In genomic region chr16:24737391-24737871, GRCh38 we compare ENCODE assay signal across 10 cellular contexts. TPM values are rescaled to one million over a fixed set of nuclear protein-coding genes. Genes with fewer than 3 reads are reported as not detected.
DNase-seq lines count a peak whose midpoint lies in the region; ATAC-seq, FAIRE-seq and TF ChIP-seq lines count a peak whose summit lies in the region.
"Had no signal": no experiment of that assay in that cellular context is flagged by ENCODE, and none has a peak within 500 bp of the region (broad histone marks: within the 10 kb centered on the region; RNA-seq: fewer than 3 reads in every experiment).

No MANE protein-coding gene starts in this region.

- H3K36me3 ChIP-seq in IMR-90 (ENCODE audit: control insufficient read depth, insufficient read depth, low read length) (peaks cover 15% of the 10 kb centered on the region), astrocyte (ENCODE audit: insufficient read depth, low read length) (peaks cover 12% of the 10 kb centered on the region), keratinocyte (ENCODE audit: control insufficient read depth in 2 of 2, extremely low read depth in 1 of 2, insufficient read depth in 2 of 2, low read length in 2 of 2) (peaks cover 3 to 11% of the 10 kb centered on the region in 2 experiments), suprapubic skin (peaks cover 4% of the 10 kb centered on the region), WERI-Rb-1 (peaks cover 49% of the 10 kb centered on the region)

- no peak overlapping the region for H2BK20ac ChIP-seq in IMR-90 (ENCODE audit: low read depth, low read length)

- H3K79me2 ChIP-seq in astrocyte (ENCODE audit: insufficient read depth, low read length), result peaks cover 97% of the 10 kb centered on the region
- peaks cover 93% of the 10 kb centered on the region for H3K79me2 ChIP-seq in keratinocyte (ENCODE audit: control insufficient read depth, insufficient read depth, low read length)

- dilution Hi-C loops in IMR-90 (cut with HindIII; ENCODE audit: low sequenced_read_pairs, unreplicated experiment), result no loop called here
- dilution Hi-C loops in keratinocyte (cut with MboI; ENCODE audit: extremely low pct_ligation_motif_present, low sequenced_read_pairs), result no loop called here

- no peak overlapping the region for H2BK15ac ChIP-seq in IMR-90 (ENCODE audit: low read depth, low read length)

- H3K56ac ChIP-seq in IMR-90 (ENCODE audit: extremely low read depth, insufficient read depth, low read length), result no peak overlapping the region

- ATAC-seq in IMR-90 (ENCODE audit: low read depth) (peak; percentile 78), GM21367 (IDR thresholded peaks at IDR 0.05; ENCODE audit: unreplicated experiment) (no peak)

- no peak overlapping the region for H2AK9ac ChIP-seq in IMR-90 (replicated peaks; ENCODE audit: low read depth, low read length, poor library complexity)

- H4K20me1 ChIP-seq in IMR-90 (ENCODE audit: insufficient read depth, low read length) (peaks cover 82% of the 10 kb centered on the region), astrocyte (ENCODE audit: insufficient read depth, low read length) (peaks cover 98% of the 10 kb centered on the region), keratinocyte (ENCODE audit: control insufficient read depth, extremely low read depth, insufficient read depth, low read length) (peaks cover 3% of the 10 kb centered on the region)

- H3K4me2 ChIP-seq in IMR-90 (ENCODE audit: low read depth, low read length) (peak overlapping the region; percentile 87), astrocyte (ENCODE audit: low read length) (peak overlapping the region; percentile 69), keratinocyte (ENCODE audit: control insufficient read depth, extremely low read depth, insufficient read depth, low read depth, low read length) (peak overlapping the region; percentile 55)

- no CpG with 5 or more reads among the region's 3 CpGs for WGBS in IMR-90 (ENCODE audit: extremely low coverage in 2 of 2, insufficient read length in 1 of 2), 2 experiments
- 15% methylated on average over 3 of the region's 3 CpGs for WGBS in suprapubic skin

- peak overlapping the region; percentile 24 for H3K4me3 Mint-ChIP-seq in astrocyte (ENCODE audit: unreplicated experiment)
- H3K4me3 Mint-ChIP-seq: activated naive CD8-positive, alpha-beta T cell treated with anti-CD3 and anti-CD28 coated beads, Interleukin-2, amount 10 ng/mL, durations not matched to agents 7 days and 5 days had no signal

- peak; percentile 70 for DNase-seq in IMR-90
- peak; percentile 60 for DNase-seq in astrocyte (ENCODE audit: low read depth)
- DNase-seq in keratinocyte (ENCODE audit: low read depth, low spot score), result no peak
- no peak for DNase-seq in suprapubic skin (ENCODE audit: low spot score in 2 of 2)
- no peak for DNase-seq in WERI-Rb-1
- DNase-seq in GM12892 (ENCODE audit: insufficient read length), result no peak
- no peak for DNase-seq in NCI-H446 treated with DMSO at 0.1 percent for 48 hours (lab: John Stamatoyannopoulos, UW)
- DNase-seq: activated naive CD8-positive, alpha-beta T cell treated with anti-CD3 and anti-CD28 coated beads, Interleukin-2, amount 10 ng/mL, durations not matched to agents 7 days and 5 days; kidney glomerular epithelial cell had no signal

- TF ChIP-seq EP300 in suprapubic skin (IDR thresholded peaks at IDR 0.05), result no peak

- H2AFZ ChIP-seq in IMR-90 (replicated peaks; ENCODE audit: low read length, poor library complexity) (no peak overlapping the region), astrocyte (ENCODE audit: low read depth, low read length) (no peak overlapping the region), keratinocyte (ENCODE audit: control insufficient read depth, low read length) (no peak overlapping the region)

- no peak overlapping the region for H2AK5ac ChIP-seq in IMR-90 (ENCODE audit: low read depth, low read length)

- H3K36me3 Mint-ChIP-seq in astrocyte (ENCODE audit: low read depth, unreplicated experiment), result peaks cover 9% of the 10 kb centered on the region

- H3K27me3 ChIP-seq in IMR-90 (ENCODE audit: control insufficient read depth, insufficient read depth, low read length) (no peaks in the 10 kb centered on the region), astrocyte (ENCODE audit: insufficient read depth, low read length) (no peaks in the 10 kb centered on the region), keratinocyte (ENCODE audit: control insufficient read depth, extremely low read depth, insufficient read depth, low read length) (no peaks in the 10 kb centered on the region), suprapubic skin (no peaks in the 10 kb centered on the region), WERI-Rb-1 (ENCODE audit: insufficient read depth, low read depth, severe bottlenecking) (no peaks in the 10 kb centered on the region)

- TF ChIP-seq RAD21 in IMR-90 (IDR thresholded peaks at IDR 0.05; ENCODE audit: low read length), result no peak

- H3K9me3 ChIP-seq in IMR-90 (ENCODE audit: control insufficient read depth, insufficient read depth, low read length) (no peaks in the 10 kb centered on the region), astrocyte (ENCODE audit: insufficient read depth, low read depth, low read length) (no peaks in the 10 kb centered on the region), keratinocyte (ENCODE audit: control insufficient read depth, low read depth, low read length) (no peaks in the 10 kb centered on the region), suprapubic skin (no peaks in the 10 kb centered on the region), WERI-Rb-1 (ENCODE audit: severe bottlenecking) (no peaks in the 10 kb centered on the region)

- peaks cover 11 to 79% of the 10 kb centered on the region in 2 experiments for H3K79me1 ChIP-seq in IMR-90 (ENCODE audit: low read depth in 1 of 2, low read length in 2 of 2)

- no peaks in the 10 kb centered on the region for H3K27me3 Mint-ChIP-seq in astrocyte (ENCODE audit: low read depth, unreplicated experiment)
- H3K27me3 Mint-ChIP-seq: activated naive CD8-positive, alpha-beta T cell treated with anti-CD3 and anti-CD28 coated beads, Interleukin-2, amount 10 ng/mL, durations not matched to agents 7 days and 5 days had no signal

- H3K18ac ChIP-seq in IMR-90 (ENCODE audit: low read depth, low read length), result no peak overlapping the region; the same call in 1 of the 2 replicates

- H2BK5ac ChIP-seq in IMR-90 (ENCODE audit: low read depth, low read length, poor library complexity, severe bottlenecking), result peak overlapping the region; percentile 89

- H3K4me1 ChIP-seq in IMR-90 (ENCODE audit: control insufficient read depth, insufficient read depth, low read length), result peaks cover 27% of the 10 kb centered on the region
- H3K4me1 ChIP-seq in astrocyte (ENCODE audit: insufficient read depth, low read length), result peaks cover 17% of the 10 kb centered on the region
- peaks cover 16% of the 10 kb centered on the region for H3K4me1 ChIP-seq in keratinocyte (ENCODE audit: control insufficient read depth, extremely low read depth, insufficient read depth, low read length)
- peaks cover 48% of the 10 kb centered on the region for H3K4me1 ChIP-seq in suprapubic skin

- no peak overlapping the region for H3K23ac ChIP-seq in IMR-90 (ENCODE audit: low read depth, low read length)

- CTCF ChIA-PET in IMR-90 (lab: Yijun Ruan, JAX), result no interaction called here

- TF ChIP-seq CTCF in IMR-90 (conservative IDR thresholded peaks at IDR 0.05; ENCODE audit: low read depth, low read length), result no peak
- TF ChIP-seq CTCF in astrocyte (IDR thresholded peaks at IDR 0.05; ENCODE audit: insufficient read depth, low read depth, low read length), result no peak
- TF ChIP-seq CTCF in keratinocyte (optimal IDR thresholded peaks at IDR 0.05 in 1 of 3, IDR thresholded peaks at IDR 0.05 in 1 of 3, conservative IDR thresholded peaks at IDR 0.05 in 1 of 3; ENCODE audit: extremely low read depth in 1 of 3, insufficient read depth in 2 of 3, low read length in 3 of 3), result no peak
- no peak for TF ChIP-seq CTCF in suprapubic skin (IDR thresholded peaks at IDR 0.05)
- no peak for TF ChIP-seq CTCF in WERI-Rb-1 (IDR thresholded peaks at IDR 0.05; ENCODE audit: low read depth, low read length)

- in situ Hi-C loops in IMR-90 (cut with MboI; ENCODE audit: low sequenced_read_pairs), result no loop called here

- no TSS peak for BruUV-seq in IMR-90 (replicated peaks; lab: Mats Ljungman, UMichigan)

- H3K4me1 Mint-ChIP-seq in astrocyte (ENCODE audit: low read depth, unreplicated experiment), result peaks cover 26% of the 10 kb centered on the region

- H3K9ac ChIP-seq in IMR-90 (ENCODE audit: low read depth, low read length), result no peak overlapping the region
- H3K9ac ChIP-seq in astrocyte (ENCODE audit: low read length), result no peak overlapping the region
- H3K9ac ChIP-seq in keratinocyte (ENCODE audit: control insufficient read depth, extremely low read depth, insufficient read depth, low read length), result no peak overlapping the region

- H3K4me3 ChIP-seq in IMR-90 (ENCODE audit: insufficient read depth, low read depth, low read length), result no peak overlapping the region
- no peak overlapping the region for H3K4me3 ChIP-seq in astrocyte (ENCODE audit: insufficient read depth, low read depth, low read length)
- peak overlapping the region in 1 of 3 experiments; percentile 16 for H3K4me3 ChIP-seq in keratinocyte (ENCODE audit: control insufficient read depth in 2 of 3, extremely low read depth in 1 of 3, insufficient read depth in 2 of 3, low read depth in 1 of 3, low read length in 3 of 3)
- H3K4me3 ChIP-seq in suprapubic skin, result no peak overlapping the region
- no peak overlapping the region for H3K4me3 ChIP-seq in WERI-Rb-1 (ENCODE audit: low read depth, low read length)

- intact Hi-C loops in IMR-90 (cut with micrococcal nuclease), result loop anchor here (2.0 kb wide), 1 partner anchor 157 kb away; no protein-coding TSS in a partner anchor

- POLR2A ChIA-PET in IMR-90 (lab: Charles Lee; ENCODE audit: unreplicated experiment), result no interaction called here

- H3K9me1 ChIP-seq in IMR-90 (ENCODE audit: insufficient read depth, low read length) (peaks cover 27% of the 10 kb centered on the region), keratinocyte (ENCODE audit: control insufficient read depth, extremely low read depth, insufficient read depth, low read length) (no peaks in the 10 kb centered on the region)

- no peak overlapping the region for H4K8ac ChIP-seq in IMR-90 (ENCODE audit: low read depth in 2 of 2, low read length in 2 of 2)

- H3K9me3 Mint-ChIP-seq in astrocyte (ENCODE audit: unreplicated experiment), result no peaks in the 10 kb centered on the region
- H3K9me3 Mint-ChIP-seq: activated naive CD8-positive, alpha-beta T cell treated with anti-CD3 and anti-CD28 coated beads, Interleukin-2, amount 10 ng/mL, durations not matched to agents 7 days and 5 days had no signal

- H3K14ac ChIP-seq in IMR-90 (replicated peaks; ENCODE audit: low read depth, low read length), result no peak overlapping the region

- peak overlapping the region; percentile 10 for H3K27ac Mint-ChIP-seq in astrocyte (ENCODE audit: unreplicated experiment)
- H3K27ac Mint-ChIP-seq: activated naive CD8-positive, alpha-beta T cell treated with anti-CD3 and anti-CD28 coated beads, Interleukin-2, amount 10 ng/mL, durations not matched to agents 7 days and 5 days had no signal

- peak overlapping the region; percentile 93; the same call in 1 of the 2 replicates for H3K27ac ChIP-seq in IMR-90 (ENCODE audit: insufficient read depth, low read length)
- peak overlapping the region; percentile 31 for H3K27ac ChIP-seq in astrocyte (ENCODE audit: low read depth, low read length)
- H3K27ac ChIP-seq in keratinocyte (ENCODE audit: control insufficient read depth, insufficient read depth, low read length), result peak overlapping the region; percentile 35
- H3K27ac ChIP-seq in suprapubic skin, result peak overlapping the region; percentile 9
- no peak overlapping the region for H3K27ac ChIP-seq in WERI-Rb-1

- H2BK120ac ChIP-seq in IMR-90 (ENCODE audit: low read depth, low read length), result no peak overlapping the region

- no peak for FAIRE-seq in astrocyte (lab: Jason Lieb, UNC)
- peak; percentile 43 for FAIRE-seq in keratinocyte (lab: Jason Lieb, UNC)
- no peak for FAIRE-seq in GM12892 (lab: Jason Lieb, UNC)

- no peak overlapping the region for H4K5ac ChIP-seq in IMR-90 (ENCODE audit: low read depth, low read length)

- H3K4ac ChIP-seq in IMR-90 (ENCODE audit: low read depth, low read length), result no peak overlapping the region

- TF ChIP-seq POLR2A in IMR-90 (IDR thresholded peaks at IDR 0.05; ENCODE audit: low read depth, low read length), result no peak
- no peak for TF ChIP-seq POLR2A in suprapubic skin (IDR thresholded peaks at IDR 0.05)
- no peak for TF ChIP-seq POLR2A in GM12892 (IDR thresholded peaks at IDR 0.05; ENCODE audit: low read depth, low read length)

- no peak overlapping the region for H4K91ac ChIP-seq in IMR-90 (ENCODE audit: insufficient read depth, low read depth, low read length)

RNA-seq across cellular contexts. Expression of gene TNRC6A, which starts 8.0 kb away (rescaled TPM):
- 32.4 and 36.9 TPM in 2 replicates for total RNA-seq in IMR-90 (2012; rRNA removed)
- 37.3 and 42.3 TPM in 2 replicates for polyA plus RNA-seq in IMR-90 (2012; rRNA removed)
- polyA plus RNA-seq in IMR-90 (2012; cell fraction: cytosol; rRNA removed), result 15.0 and 15.5 TPM in 2 replicates
- polyA plus RNA-seq in IMR-90 (2012; cell fraction: nucleus; rRNA removed; ENCODE audit: low replicate concordance), result 99.8 and 215 TPM in 2 replicates
- 48.6 and 51.1 TPM in 2 replicates for total RNA-seq in astrocyte
- 17.7 to 30.8 TPM (median 23.3 TPM) in 3 replicates for polyA plus RNA-seq in keratinocyte
- 18.0 TPM for polyA plus RNA-seq in keratinocyte (2011; ENCODE audit: low read depth)
- 9.5 and 13.9 TPM in 2 replicates for polyA plus RNA-seq in keratinocyte (2011; cell fraction: cytosol; rRNA removed)
- polyA plus RNA-seq in keratinocyte (2011; cell fraction: nucleus; rRNA removed), result 71.5 and 74.5 TPM in 2 replicates
- 12.4 and 21.9 TPM in 2 replicates for polyA plus RNA-seq in keratinocyte (2012; ENCODE audit: low replicate concordance)
- 48.6 to 90.9 TPM (median 50.8 TPM) in 3 replicates for polyA minus RNA-seq in keratinocyte
- 20.0 TPM for polyA minus RNA-seq in keratinocyte (2011; cell fraction: cytosol; rRNA and poly(A)+ RNA removed)
- polyA minus RNA-seq in keratinocyte (2011; cell fraction: nucleus; rRNA and poly(A)+ RNA removed), result 52.5 and 84.1 TPM in 2 replicates
- total RNA-seq in suprapubic skin, result 100 to 1,000 TPM in 1 of 4 donors, 10 to 100 TPM in 3; 26.3 to 120 (median 49.2) TPM
- polyA plus RNA-seq in GM12892 (2012; ENCODE audit: missing spikeins), result 12.4 TPM

Comparison
In these comparisons a context has a peak if more than half of its experiments do, and no peak if none do; other contexts are left out.
1. DNase-seq: peak in IMR-90 (single experiment) and astrocyte (single experiment); none in keratinocyte (single experiment), suprapubic skin (0 of 2), WERI-Rb-1 (single experiment), GM12892 (single experiment) and NCI-H446 treated with DMSO at 0.1 percent for 48 hours (single experiment).
2. Peak in every context shown above with its lines, with median percentiles within 50 percentile points of each other: H3K4me2 ChIP-seq.